ENCODE assay signal across 11 cellular contexts in genomic region chr5:103519550-103519949, GRCh38. TPM values are rescaled to one million over a fixed set of nuclear protein-coding genes. Genes with fewer than 3 reads are reported as not detected.
A peak's percentile ranks its signal among the peaks of the same experiment; 100 is the strongest.
DNase-seq lines count a peak whose midpoint lies in the region; ATAC-seq and TF ChIP-seq lines count a peak whose summit lies in the region.
"Had no signal": no experiment of that assay in that cellular context is flagged by ENCODE, and none has a peak within 500 bp of the region (broad histone marks: within the 10 kb centered on the region; RNA-seq: fewer than 3 reads in every experiment).

No MANE protein-coding gene starts in this region.

- no peaks in the 10 kb centered on the region for H3K36me3 ChIP-seq in RWPE2 (ENCODE audit: low read depth)
- H3K36me3 ChIP-seq in ascending aorta = no peaks in the 10 kb centered on the region

- no peak for ATAC-seq in RWPE2 (ENCODE audit: low read depth)
- no peak for ATAC-seq in foreskin keratinocyte
- ATAC-seq in GM21529 (IDR thresholded peaks at IDR 0.05; ENCODE audit: unreplicated experiment) = no peak

- H3K4me3 ChIP-seq in GM12864 (ENCODE audit: low read depth, low read length) (no peak overlapping the region), RWPE2 (ENCODE audit: severe bottlenecking) (no peak overlapping the region), ascending aorta (no peak overlapping the region)

- no peaks in the 10 kb centered on the region for H3K27me3 ChIP-seq in RWPE2 (ENCODE audit: insufficient read depth, poor library complexity, severe bottlenecking)
- no peaks in the 10 kb centered on the region for H3K27me3 ChIP-seq in foreskin keratinocyte
- no peaks in the 10 kb centered on the region for H3K27me3 ChIP-seq in ascending aorta

- H3K9me3 ChIP-seq in RWPE2 (ENCODE audit: severe bottlenecking) = no peaks in the 10 kb centered on the region
- no peaks in the 10 kb centered on the region for H3K9me3 ChIP-seq in ascending aorta

- DNase-seq in ACHN = peak; percentile 13
- no peak for DNase-seq in GM12864 (ENCODE audit: low read depth)
- DNase-seq in RWPE2 (ENCODE audit: low spot score) = no peak
- no peak for DNase-seq in foreskin keratinocyte
- no peak for DNase-seq in ascending aorta (ENCODE audit: low spot score in 2 of 2)
- no peak for DNase-seq in DMS153 (lab: John Stamatoyannopoulos, UW)
- DNase-seq in stimulated activated CD4-positive, alpha-beta T cell treated with anti-CD3 and anti-CD28 coated beads, Interleukin-12 subunit alpha, Interleukin-12 subunit beta, amount 100 ng/mL, for 4 hours = no peak
- DNase-seq: activated CD4-positive, alpha-beta T cell treated with anti-CD3 and anti-CD28 coated beads for 48 hours; activated naive CD4-positive, alpha-beta T cell; NCI-H2029 had no signal

- H3K4me1 ChIP-seq in RWPE2 (ENCODE audit: insufficient read depth, poor library complexity, severe bottlenecking) = peaks cover 18% of the 10 kb centered on the region
- peaks cover 11% of the 10 kb centered on the region for H3K4me1 ChIP-seq in foreskin keratinocyte
- no peaks in the 10 kb centered on the region for H3K4me1 ChIP-seq in ascending aorta

- intact Hi-C loops in ascending aorta (cut with DNase I) = no loop called here

- no peak overlapping the region for H3K27ac ChIP-seq in RWPE2 (ENCODE audit: poor library complexity, severe bottlenecking)
- no peak overlapping the region for H3K27ac ChIP-seq in foreskin keratinocyte
- no peak overlapping the region for H3K27ac ChIP-seq in ascending aorta

- peak; percentile 3 for TF ChIP-seq CTCF in GM12864 (IDR thresholded peaks at IDR 0.05; ENCODE audit: low read depth, low read length, missing control alignments)
- peak; percentile 25 for TF ChIP-seq CTCF in RWPE2 (IDR thresholded peaks at IDR 0.05; ENCODE audit: poor library complexity, severe bottlenecking)
- TF ChIP-seq CTCF in foreskin keratinocyte (conservative IDR thresholded peaks at IDR 0.05) = peak; percentile 41
- no peak for TF ChIP-seq CTCF in ascending aorta (IDR thresholded peaks at IDR 0.05)

- in situ Hi-C loops in ACHN (cut with HindIII; ENCODE audit: low pct_ligation_motif_present, low pct_unique_long_range_greater_than_20kb, low sequenced_read_pairs) = no loop called here

RNA-seq across cellular contexts. Expression of gene NUDT12, which starts 43.0 kb away (rescaled TPM):
- total RNA-seq in foreskin keratinocyte (12.1 and 12.6 TPM in 2 replicates), ascending aorta (6.3 TPM)
- 4.3 and 5.7 TPM in 2 replicates for polyA plus RNA-seq in foreskin keratinocyte

Comparison
In these comparisons a context has a peak if more than half of its experiments do, and no peak if none do; other contexts are left out.
1. CTCF ChIP-seq: peak in GM12864 (single experiment), RWPE2 (single experiment) and foreskin keratinocyte (single experiment); none in ascending aorta (0 of 3).